In genomic region chr17:78256705-78257559, GRCh38 we compare ENCODE assay signal across 14 cellular contexts. TPM values are rescaled to one million over a fixed set of nuclear protein-coding genes. Genes with fewer than 3 reads are reported as not detected.
DNase-seq lines count a peak whose midpoint lies in the region; ATAC-seq, FAIRE-seq and TF ChIP-seq lines count a peak whose summit lies in the region.
"Had no signal": no experiment of that assay in that cellular context is flagged by ENCODE, and none has a peak within 500 bp of the region (broad histone marks: within the 10 kb centered on the region; RNA-seq: fewer than 3 reads in every experiment).

No MANE protein-coding gene starts in this region.

- H3K27ac ChIP-seq in BLaER1 treated with 17β-estradiol and CSF1 and Interleukin-3, amounts not matched to agents 10 nM and 100 nM: peak overlapping the region in 2 of 11 experiments; percentile 25 to 68; a peak in 1 of 22 replicates
- H3K27ac ChIP-seq in HEK293 (ENCODE audit: extremely low read depth, low read depth, low read length) (no peak overlapping the region), K562 (ENCODE audit: extremely low read depth, low read depth, low read length) (peak overlapping the region; percentile 78), mesodermal cell (ENCODE audit: low read depth, low read length, severe bottlenecking) (peak overlapping the region; percentile 78)
- H3K27ac ChIP-seq: colonic mucosa had no signal

- FAIRE-seq in K562 (lab: Jason Lieb, UNC): peak; percentile 19

- no peak for TF ChIP-seq CTCF in HEK293 (tag by site-specific recombination; IDR thresholded peaks at IDR 0.05)
- TF ChIP-seq CTCF in K562 (IDR thresholded peaks at IDR 0.05 in 2 of 3, conservative IDR thresholded peaks at IDR 0.05 in 1 of 3; ENCODE audit: insufficient read depth in 2 of 3, low read depth in 1 of 3, low read length in 3 of 3): no peak

- peak overlapping the region; percentile 26; the same call in 1 of the 2 replicates for H2AFZ ChIP-seq in K562 (ENCODE audit: low read depth, low read length)

- intact Hi-C loops in K562 (cut with micrococcal nuclease): no loop called here

- no peaks in the 10 kb centered on the region for H3K9me3 ChIP-seq in BLaER1 treated with 17β-estradiol and CSF1 and Interleukin-3, amounts not matched to agents 10 nM and 100 nM (replicated peaks in 1 of 11)
- H3K9me3 ChIP-seq in HEK293 (ENCODE audit: control insufficient read depth, insufficient read depth, low read depth, low read length) (no peaks in the 10 kb centered on the region), K562 (replicated peaks; ENCODE audit: control insufficient read depth, insufficient read depth, low read depth, low read length) (no peaks in the 10 kb centered on the region), mesodermal cell (ENCODE audit: control insufficient read depth, low read length) (no peaks in the 10 kb centered on the region)
- H3K9me3 ChIP-seq: colonic mucosa, Peyer's patch had no signal

- DNase-seq in K562 (ENCODE audit: extremely low read depth in 1 of 4, low spot score in 3 of 4): peak in 2 of 4 experiments; percentile 42 to 72
- no peak for DNase-seq in Kasumi-1 (lab: John Stamatoyannopoulos, UW)
- DNase-seq in effector CD4-positive, alpha-beta T cell: no peak
- no peak for DNase-seq in NCI-H226
- DNase-seq in Ammon's horn (ENCODE audit: low spot score): no peak
- DNase-seq: activated CD8-positive, alpha-beta memory T cell treated with anti-CD3 and anti-CD28 coated beads, Interleukin-2, amount 10 ng/mL, durations not matched to agents 7 days and 5 days; colonic mucosa; HFFc6; retina had no signal

- H3K36me3 ChIP-seq in BLaER1 treated with 17β-estradiol and CSF1 and Interleukin-3, amounts not matched to agents 10 nM and 100 nM: no peaks in the 10 kb centered on the region
- H3K36me3 ChIP-seq in HEK293 (ENCODE audit: control insufficient read depth in 2 of 2, insufficient read depth in 1 of 2, low read length in 2 of 2): no peaks in the 10 kb centered on the region
- no peaks in the 10 kb centered on the region for H3K36me3 ChIP-seq in K562 (ENCODE audit: control insufficient read depth, insufficient read depth, low read length)
- H3K36me3 ChIP-seq in mesodermal cell (ENCODE audit: control insufficient read depth, insufficient read depth, low read length): no peaks in the 10 kb centered on the region
- H3K36me3 ChIP-seq: colonic mucosa, Peyer's patch had no signal

- H4K20me1 ChIP-seq in BLaER1 treated with 17β-estradiol and CSF1 and Interleukin-3, amounts not matched to agents 10 nM and 100 nM: no peaks in the 10 kb centered on the region
- H4K20me1 ChIP-seq in K562 (replicated peaks; ENCODE audit: control insufficient read depth, insufficient read depth, low read length): no peaks in the 10 kb centered on the region

- CTCF ChIA-PET in HEK293 (lab: Yijun Ruan, JAX): interaction anchor here (0.6 to 1.7 kb wide), 6 partner anchors 18 to 240 kb away, joined by 3 to 9 read pairs (median 3); no protein-coding TSS in a partner anchor
- CTCF ChIA-PET in K562 (lab: Yijun Ruan, JAX; ENCODE audit: low intra/inter-chr PET ratio): no interaction called here

- POLR2A ChIA-PET in HEK293 (lab: Yijun Ruan, JAX): no interaction called here
- POLR2A ChIA-PET in K562 (lab: Yijun Ruan, JAX): interaction anchor here (0.6 to 1.9 kb wide), 6 partner anchors 10 to 143 kb away, joined by 3 to 7 read pairs (median 4); no protein-coding TSS in a partner anchor

- peaks cover 0 to 6% (median 0%) of the 10 kb centered on the region in 11 experiments; a peak in 7 of 22 replicates for H3K27me3 ChIP-seq in BLaER1 treated with 17β-estradiol and CSF1 and Interleukin-3, amounts not matched to agents 10 nM and 100 nM
- no peaks in the 10 kb centered on the region for H3K27me3 ChIP-seq in K562 (ENCODE audit: control insufficient read depth in 2 of 2, insufficient read depth in 2 of 2, low read length in 2 of 2)
- H3K27me3 ChIP-seq: colonic mucosa, Peyer's patch had no signal

- TF ChIP-seq POLR2A in K562 (conservative IDR thresholded peaks at IDR 0.05): no peak

- H3K4me3 ChIP-seq in BLaER1 treated with 17β-estradiol and CSF1 and Interleukin-3, amounts not matched to agents 10 nM and 100 nM: no peak overlapping the region
- H3K4me3 ChIP-seq in HEK293 (ENCODE audit: low read depth, low read length) (no peak overlapping the region), K562 (no peak overlapping the region; the same call in 1 of the 2 replicates), mesodermal cell (ENCODE audit: extremely low read depth, insufficient read depth, low read length, poor library complexity, severe bottlenecking) (no peak overlapping the region)
- H3K4me3 ChIP-seq: colonic mucosa, Peyer's patch had no signal

- 0 out of 3 replicates have a peak, but pooled peaks have one; percentile 3 for ATAC-seq in K562
- ATAC-seq: activated CD8-positive, alpha-beta memory T cell treated with anti-CD3 and anti-CD28 coated beads, Interleukin-2, amount 10 ng/mL, durations not matched to agents 7 days and 5 days had no signal

- no TSS peak for BruUV-seq in K562 (replicated peaks; lab: Mats Ljungman, UMichigan)

- TF ChIP-seq RAD21 in K562 (CRISPR knock-in tag; conservative IDR thresholded peaks at IDR 0.05 in 1 of 2, IDR thresholded peaks at IDR 0.05 in 1 of 2): no peak

- H3K4me1 ChIP-seq in BLaER1 treated with 17β-estradiol and CSF1 and Interleukin-3, amounts not matched to agents 10 nM and 100 nM: peaks cover 48 to 66% (median 58%) of the 10 kb centered on the region in 10 experiments
- H3K4me1 ChIP-seq in HEK293 (ENCODE audit: control insufficient read depth, insufficient read depth, low read length) (0 out of 2 replicates have a peak, but pooled peaks cover 3% of the 10 kb centered on the region), K562 (replicated peaks in 1 of 2; ENCODE audit: control insufficient read depth in 2 of 2, insufficient read depth in 2 of 2, low read length in 2 of 2) (peaks cover 68 to 87% of the 10 kb centered on the region in 2 experiments), mesodermal cell (ENCODE audit: control insufficient read depth, insufficient read depth, low read length, poor library complexity, severe bottlenecking) (peaks cover 41% of the 10 kb centered on the region)

- peaks cover 25% of the 10 kb centered on the region for H3K79me2 ChIP-seq in K562 (ENCODE audit: control insufficient read depth, insufficient read depth, low read length)

- no peaks in the 10 kb centered on the region for H3K9me1 ChIP-seq in K562 (ENCODE audit: control insufficient read depth, insufficient read depth, low read length)

- peak; percentile 24; the same call in 1 of the 2 replicates for TF ChIP-seq EP300 in K562 (IDR thresholded peaks at IDR 0.05; ENCODE audit: low read length)

- in situ Hi-C loops in K562 (cut with MboI): no loop called here

- no peak overlapping the region for H3K9ac ChIP-seq in BLaER1 treated with 17β-estradiol and CSF1 and Interleukin-3, amounts not matched to agents 10 nM and 100 nM
- peak overlapping the region; percentile 74 to 89; a peak in 3 of 4 replicates for H3K9ac ChIP-seq in K562 (ENCODE audit: insufficient read depth in 1 of 2, low read depth in 2 of 2, low read length in 2 of 2)

- H3K4me2 ChIP-seq in BLaER1 treated with 17β-estradiol and CSF1 and Interleukin-3, amounts not matched to agents 10 nM and 100 nM: peak overlapping the region; percentile 82 to 98 (median 90); a peak in 19 of 22 replicates
- H3K4me2 ChIP-seq in K562 (ENCODE audit: insufficient read depth, low read length): peak overlapping the region; percentile 82

- WGBS in K562 (ENCODE audit: insufficient coverage, low coverage, missing lambda C conversion rate): 30% methylated on average over 12 of the region's 16 CpGs
- WGBS in mesodermal cell (ENCODE audit: insufficient coverage in 2 of 2), 2 experiments: 53 to 60% methylated on average over 8 to 15 of the region's 16 CpGs

RNA-seq across cellular contexts. Expression of gene TMEM235, which starts 25.5 kb away (rescaled TPM):
- total RNA-seq in K562 (2011; cell fraction: chromatin; rRNA removed; ENCODE audit: low replicate concordance): not detected in 2 replicates
- total RNA-seq in K562 (2011; cell fraction: nucleolus; rRNA removed): 0.17 TPM in 1 of 2 replicates, not detected in the other
- not detected in 2 replicates for total RNA-seq in K562 (2011; cell fraction: nucleoplasm; rRNA removed)
- total RNA-seq in K562 (2014; rRNA removed): not detected in 2 replicates
- not detected in 2 replicates for total RNA-seq in K562 (2014; rRNA removed; fragmentation: Illumina TruSeq; extraction: Trizol)
- not detected in 2 replicates for total RNA-seq in K562 (2015; rRNA removed; fragmentation: Illumina TruSeq; extraction: Trizol)
- total RNA-seq in K562 (2021): not detected in 2 replicates
- polyA plus RNA-seq in K562 (2011; rRNA removed): not detected in 2 replicates
- polyA plus RNA-seq in K562 (2011; cell fraction: cytosol; rRNA removed): not detected in 2 replicates
- polyA plus RNA-seq in K562 (2011; cell fraction: nucleus; rRNA removed): not detected in 2 replicates
- polyA plus RNA-seq in K562 (2012): not detected in 2 replicates
- not detected in 2 replicates for polyA plus RNA-seq in K562 (2014; fragmentation: Illumina TruSeq; extraction: Trizol)
- polyA plus RNA-seq in K562 (2014; fragmentation: Nextera tagmentation; extraction: Ambion mirVana): not detected
- polyA plus RNA-seq in K562 (2014; rRNA removed): not detected in 2 replicates
- polyA minus RNA-seq in K562 (2011; rRNA and poly(A)+ RNA removed): not detected in 2 replicates
- not detected in 2 replicates for polyA minus RNA-seq in K562 (2011; cell fraction: cytosol; rRNA and poly(A)+ RNA removed)
- polyA minus RNA-seq in K562 (2011; cell fraction: nucleus; rRNA and poly(A)+ RNA removed): not detected in 2 replicates
- not detected for polyA plus RNA-seq in mesodermal cell (2013, experiment 1 of 2)
- polyA plus RNA-seq in mesodermal cell (2013, experiment 2 of 2): not detected
- total RNA-seq: activated CD8-positive, alpha-beta memory T cell treated with anti-CD3 and anti-CD28 coated beads, Interleukin-2, amount 10 ng/mL, durations not matched to agents 7 days and 5 days; colonic mucosa; HFFc6; HT-29; Peyer's patch had no signal

RNA-seq across cellular contexts. Expression of gene BIRC5, which starts 42.9 kb away (rescaled TPM):
- total RNA-seq in K562 (2011; cell fraction: chromatin; rRNA removed; ENCODE audit: low replicate concordance): 88.6 and 104 TPM in 2 replicates
- 92.8 and 99.1 TPM in 2 replicates for total RNA-seq in K562 (2011; cell fraction: nucleolus; rRNA removed)
- 114 and 121 TPM in 2 replicates for total RNA-seq in K562 (2011; cell fraction: nucleoplasm; rRNA removed)
- total RNA-seq in K562 (2014; rRNA removed) (114 and 140 TPM in 2 replicates), K562 (2014; rRNA removed; fragmentation: Illumina TruSeq; extraction: Trizol) (79.1 and 79.9 TPM in 2 replicates), K562 (2015; rRNA removed; fragmentation: Illumina TruSeq; extraction: Trizol) (101 and 106 TPM in 2 replicates), K562 (2021) (101 and 104 TPM in 2 replicates)
- polyA plus RNA-seq in K562 (2011; rRNA removed) (61.4 and 64.4 TPM in 2 replicates), K562 (2014; fragmentation: Illumina TruSeq; extraction: Trizol) (74.6 and 88.8 TPM in 2 replicates), K562 (2014; fragmentation: Nextera tagmentation; extraction: Ambion mirVana) (100 to 1,000 TPM in 1 of 2 experiments, 10 to 100 TPM in 1; 98.2 to 107 TPM), K562 (2014; rRNA removed) (127 and 155 TPM in 2 replicates)
- 55.7 and 67.4 TPM in 2 replicates for polyA plus RNA-seq in K562 (2011; cell fraction: cytosol; rRNA removed)
- polyA plus RNA-seq in K562 (2011; cell fraction: nucleus; rRNA removed): 37.3 and 40.7 TPM in 2 replicates
- polyA plus RNA-seq in K562 (2012): 67.7 and 78.4 TPM in 2 replicates
- polyA minus RNA-seq in K562 (2011; rRNA and poly(A)+ RNA removed): 83.8 and 87.5 TPM in 2 replicates
- 34.3 and 38.4 TPM in 2 replicates for polyA minus RNA-seq in K562 (2011; cell fraction: cytosol; rRNA and poly(A)+ RNA removed)
- 36.9 and 58.9 TPM in 2 replicates for polyA minus RNA-seq in K562 (2011; cell fraction: nucleus; rRNA and poly(A)+ RNA removed)
- polyA plus RNA-seq in mesodermal cell (2013, experiment 1 of 2): 67.6 TPM
- 73.0 TPM for polyA plus RNA-seq in mesodermal cell (2013, experiment 2 of 2)

Comparison
In these comparisons a context has a peak if more than half of its experiments do, and no peak if none do; other contexts are left out.
1. H3K9ac ChIP-seq: peak in K562 (2 of 2); none in BLaER1 treated with 17β-estradiol and CSF1 and Interleukin-3, amounts not matched to agents 10 nM and 100 nM (0 of 11).